1 cellular context compared by ENCODE assay signal in the genomic region with DNA sequence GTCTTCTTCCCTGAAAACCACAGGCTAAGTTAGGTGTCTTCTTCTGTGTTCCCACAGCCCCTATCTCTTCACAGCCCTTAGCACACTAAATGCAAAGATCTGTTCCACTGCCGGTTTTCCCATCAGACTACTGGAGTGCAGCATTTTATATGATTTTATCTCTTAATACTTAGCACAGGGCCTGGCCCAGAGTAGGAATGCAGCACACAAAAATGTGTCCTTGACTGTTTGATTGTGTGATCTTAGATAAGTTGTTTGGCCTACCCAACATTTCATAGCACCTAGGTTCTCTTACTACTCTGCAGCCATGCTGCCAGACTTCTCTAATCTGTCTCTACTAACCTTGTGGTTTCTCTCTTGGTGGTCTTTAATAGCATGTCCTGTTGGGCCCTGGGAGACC.
TF ChIP-seq lines count a peak whose summit lies in the region.

No MANE protein-coding gene starts in this region.

TF ChIP-seq in IMR-90, 13 proteins besides CTCF, POLR2A, EP300 and RAD21 (continued from another document):
- TF ChIP-seq MAFK (IDR thresholded peaks at IDR 0.05; ENCODE audit: low read depth, low read length) (no peak), CHD1 (IDR thresholded peaks at IDR 0.05; ENCODE audit: low read depth, low read length) (no peak), CEBPB (IDR thresholded peaks at IDR 0.05; ENCODE audit: low read depth, low read length) (no peak), RFX5 (IDR thresholded peaks at IDR 0.05; ENCODE audit: low read depth, low read length) (no peak), MAZ (IDR thresholded peaks at IDR 0.05; ENCODE audit: borderline replicate concordance, low read depth, low read length) (no peak), RCOR1 (IDR thresholded peaks at IDR 0.05; ENCODE audit: insufficient replicate concordance, low read length) (no peak), FOS (IDR thresholded peaks at IDR 0.05; ENCODE audit: low read depth, low read length) (no peak), BHLHE40 (IDR thresholded peaks at IDR 0.05; ENCODE audit: low read depth, low read length) (no peak), MXI1 (IDR thresholded peaks at IDR 0.05; ENCODE audit: borderline replicate concordance, low read depth, low read length) (no peak), SMC3 (IDR thresholded peaks at IDR 0.05; ENCODE audit: low read depth, low read length) (no peak), NFE2L2 (IDR thresholded peaks at IDR 0.05; ENCODE audit: low read depth, low read length) (no peak)
- TF ChIP-seq, protein P1, sequence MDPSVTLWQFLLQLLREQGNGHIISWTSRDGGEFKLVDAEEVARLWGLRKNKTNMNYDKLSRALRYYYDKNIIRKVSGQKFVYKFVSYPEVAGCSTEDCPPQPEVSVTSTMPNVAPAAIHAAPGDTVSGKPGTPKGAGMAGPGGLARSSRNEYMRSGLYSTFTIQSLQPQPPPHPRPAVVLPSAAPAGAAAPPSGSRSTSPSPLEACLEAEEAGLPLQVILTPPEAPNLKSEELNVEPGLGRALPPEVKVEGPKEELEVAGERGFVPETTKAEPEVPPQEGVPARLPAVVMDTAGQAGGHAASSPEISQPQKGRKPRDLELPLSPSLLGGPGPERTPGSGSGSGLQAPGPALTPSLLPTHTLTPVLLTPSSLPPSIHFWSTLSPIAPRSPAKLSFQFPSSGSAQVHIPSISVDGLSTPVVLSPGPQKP (IDR thresholded peaks at IDR 0.05; ENCODE audit: borderline replicate concordance, low read depth, low read length) = no peak
TF ChIP-seq in IMR-90: peak in this region for 0.
